Comparison of ENCODE assay signal across 1 cellular context in the genomic region with DNA sequence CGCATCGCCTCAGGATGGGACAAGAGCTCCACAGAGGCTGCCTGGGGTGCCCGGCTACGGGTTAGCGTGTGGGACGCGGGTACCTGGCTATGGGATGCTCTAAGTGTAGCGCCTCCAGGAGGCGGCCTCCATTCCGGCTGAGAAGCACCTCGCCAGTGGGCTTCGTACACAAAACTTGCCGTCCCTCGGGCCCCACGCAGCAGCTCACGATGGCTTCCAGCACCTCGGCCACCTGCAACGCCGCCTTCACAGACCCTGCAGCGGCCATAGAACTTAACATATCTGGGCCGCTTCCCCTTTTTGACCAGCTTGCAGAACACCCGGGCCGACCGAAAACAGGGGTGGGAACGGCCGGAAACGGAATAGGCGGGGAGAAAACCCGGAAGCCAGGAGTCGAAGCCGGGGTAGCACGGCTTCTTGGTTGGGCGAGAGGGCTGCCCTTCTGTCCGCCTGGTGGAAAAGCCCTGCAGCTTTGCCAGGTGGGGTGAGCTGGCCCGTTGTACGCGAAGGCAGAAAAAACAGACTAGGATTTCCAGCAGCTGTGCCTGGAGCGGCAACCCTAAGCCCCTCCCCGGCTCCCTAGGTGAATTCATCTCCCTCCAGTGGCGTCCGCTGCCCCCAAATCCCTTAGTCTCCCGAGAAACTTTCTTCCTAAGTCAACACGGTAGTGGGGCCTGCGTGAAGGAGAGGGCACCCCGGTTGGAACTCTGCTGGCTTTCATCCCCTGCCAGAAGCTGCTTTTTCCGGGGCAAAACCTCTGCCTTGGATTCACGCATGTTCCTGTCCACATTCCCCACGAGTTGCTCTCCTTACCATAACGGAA.
TF ChIP-seq lines count a peak whose summit lies in the region.

A gene (minus strand): TSS at position 337 of the 823 bp plus-strand sequence. CDS start 57 bp downstream, at position 280.

TF ChIP-seq in K562, 482 proteins besides CTCF, POLR2A, EP300 and RAD21 (continued from another document and continues in another):
- TF ChIP-seq, protein P1, sequence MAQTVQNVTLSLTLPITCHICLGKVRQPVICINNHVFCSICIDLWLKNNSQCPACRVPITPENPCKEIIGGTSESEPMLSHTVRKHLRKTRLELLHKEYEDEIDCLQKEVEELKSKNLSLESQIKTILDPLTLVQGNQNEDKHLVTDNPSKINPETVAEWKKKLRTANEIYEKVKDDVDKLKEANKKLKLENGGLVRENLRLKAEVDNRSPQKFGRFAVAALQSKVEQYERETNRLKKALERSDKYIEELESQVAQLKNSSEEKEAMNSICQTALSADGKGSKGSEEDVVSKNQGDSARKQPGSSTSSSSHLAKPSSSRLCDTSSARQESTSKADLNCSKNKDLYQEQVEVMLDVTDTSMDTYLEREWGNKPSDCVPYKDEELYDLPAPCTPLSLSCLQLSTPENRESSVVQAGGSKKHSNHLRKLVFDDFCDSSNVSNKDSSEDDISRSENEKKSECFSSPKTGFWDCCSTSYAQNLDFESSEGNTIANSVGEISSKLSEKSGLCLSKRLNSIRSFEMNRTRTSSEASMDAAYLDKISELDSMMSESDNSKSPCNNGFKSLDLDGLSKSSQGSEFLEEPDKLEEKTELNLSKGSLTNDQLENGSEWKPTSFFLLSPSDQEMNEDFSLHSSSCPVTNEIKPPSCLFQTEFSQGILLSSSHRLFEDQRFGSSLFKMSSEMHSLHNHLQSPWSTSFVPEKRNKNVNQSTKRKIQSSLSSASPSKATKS (CRISPR knock-in tag; IDR thresholded peaks at IDR 0.05) = no peak
- no peak for TF ChIP-seq GTF2A2 (tag; IDR thresholded peaks at IDR 0.05)
- TF ChIP-seq ZNF311 (CRISPR knock-in tag; IDR thresholded peaks at IDR 0.05) = no peak
- TF ChIP-seq MAFK (IDR thresholded peaks at IDR 0.05; ENCODE audit: low read length) = 0 out of 2 replicates have a peak, but pooled peaks have one; percentile 6
- no peak for TF ChIP-seq ZNF707 (CRISPR knock-in tag; conservative IDR thresholded peaks at IDR 0.05)
- no peak for TF ChIP-seq RBM17 (IDR thresholded peaks at IDR 0.05; ENCODE audit: borderline replicate concordance, low read depth, low read length)
- TF ChIP-seq PTRF (tag; IDR thresholded peaks at IDR 0.05) = no peak
- peak; percentile 98 for TF ChIP-seq GABPA (tag; conservative IDR thresholded peaks at IDR 0.05; ENCODE audit: low read depth)
- TF ChIP-seq ZNF324 (CRISPR knock-in tag; IDR thresholded peaks at IDR 0.05) = no peak
- TF ChIP-seq, protein P2, sequence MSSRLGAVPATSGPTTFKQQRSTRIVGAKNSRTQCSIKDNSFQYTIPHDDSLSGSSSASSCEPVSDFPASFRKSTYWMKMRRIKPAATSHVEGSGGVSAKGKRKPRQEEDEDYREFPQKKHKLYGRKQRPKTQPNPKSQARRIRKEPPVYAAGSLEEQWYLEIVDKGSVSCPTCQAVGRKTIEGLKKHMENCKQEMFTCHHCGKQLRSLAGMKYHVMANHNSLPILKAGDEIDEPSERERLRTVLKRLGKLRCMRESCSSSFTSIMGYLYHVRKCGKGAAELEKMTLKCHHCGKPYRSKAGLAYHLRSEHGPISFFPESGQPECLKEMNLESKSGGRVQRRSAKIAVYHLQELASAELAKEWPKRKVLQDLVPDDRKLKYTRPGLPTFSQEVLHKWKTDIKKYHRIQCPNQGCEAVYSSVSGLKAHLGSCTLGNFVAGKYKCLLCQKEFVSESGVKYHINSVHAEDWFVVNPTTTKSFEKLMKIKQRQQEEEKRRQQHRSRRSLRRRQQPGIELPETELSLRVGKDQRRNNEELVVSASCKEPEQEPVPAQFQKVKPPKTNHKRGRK (tag; IDR thresholded peaks at IDR 0.05) = no peak
- TF ChIP-seq NFE2L1 (tag; IDR thresholded peaks at IDR 0.05; ENCODE audit: borderline replicate concordance, low read depth) = no peak
- no peak for TF ChIP-seq ZNF695 (CRISPR knock-in tag; IDR thresholded peaks at IDR 0.05)
- TF ChIP-seq BHLHE40 (IDR thresholded peaks at IDR 0.05; ENCODE audit: low read length) = no peak
- TF ChIP-seq, protein P3, sequence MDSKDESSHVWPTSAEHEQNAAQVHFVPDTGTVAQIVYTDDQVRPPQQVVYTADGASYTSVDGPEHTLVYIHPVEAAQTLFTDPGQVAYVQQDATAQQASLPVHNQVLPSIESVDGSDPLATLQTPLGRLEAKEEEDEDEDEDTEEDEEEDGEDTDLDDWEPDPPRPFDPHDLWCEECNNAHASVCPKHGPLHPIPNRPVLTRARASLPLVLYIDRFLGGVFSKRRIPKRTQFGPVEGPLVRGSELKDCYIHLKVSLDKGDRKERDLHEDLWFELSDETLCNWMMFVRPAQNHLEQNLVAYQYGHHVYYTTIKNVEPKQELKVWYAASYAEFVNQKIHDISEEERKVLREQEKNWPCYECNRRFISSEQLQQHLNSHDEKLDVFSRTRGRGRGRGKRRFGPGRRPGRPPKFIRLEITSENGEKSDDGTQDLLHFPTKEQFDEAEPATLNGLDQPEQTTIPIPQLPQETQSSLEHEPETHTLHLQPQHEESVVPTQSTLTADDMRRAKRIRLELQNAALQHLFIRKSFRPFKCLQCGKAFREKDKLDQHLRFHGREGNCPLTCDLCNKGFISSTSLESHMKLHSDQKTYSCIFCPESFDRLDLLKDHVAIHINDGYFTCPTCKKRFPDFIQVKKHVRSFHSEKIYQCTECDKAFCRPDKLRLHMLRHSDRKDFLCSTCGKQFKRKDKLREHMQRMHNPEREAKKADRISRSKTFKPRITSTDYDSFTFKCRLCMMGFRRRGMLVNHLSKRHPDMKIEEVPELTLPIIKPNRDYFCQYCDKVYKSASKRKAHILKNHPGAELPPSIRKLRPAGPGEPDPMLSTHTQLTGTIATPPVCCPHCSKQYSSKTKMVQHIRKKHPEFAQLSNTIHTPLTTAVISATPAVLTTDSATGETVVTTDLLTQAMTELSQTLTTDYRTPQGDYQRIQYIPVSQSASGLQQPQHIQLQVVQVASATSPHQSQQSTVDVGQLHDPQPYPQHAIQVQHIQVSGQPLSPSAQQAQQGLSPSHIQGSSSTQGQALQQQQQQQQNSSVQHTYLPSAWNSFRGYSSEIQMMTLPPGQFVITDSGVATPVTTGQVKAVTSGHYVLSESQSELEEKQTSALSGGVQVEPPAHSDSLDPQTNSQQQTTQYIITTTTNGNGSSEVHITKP (IDR thresholded peaks at IDR 0.05; ENCODE audit: partially characterized antibody) = peak; percentile 90
- TF ChIP-seq, protein P4, sequence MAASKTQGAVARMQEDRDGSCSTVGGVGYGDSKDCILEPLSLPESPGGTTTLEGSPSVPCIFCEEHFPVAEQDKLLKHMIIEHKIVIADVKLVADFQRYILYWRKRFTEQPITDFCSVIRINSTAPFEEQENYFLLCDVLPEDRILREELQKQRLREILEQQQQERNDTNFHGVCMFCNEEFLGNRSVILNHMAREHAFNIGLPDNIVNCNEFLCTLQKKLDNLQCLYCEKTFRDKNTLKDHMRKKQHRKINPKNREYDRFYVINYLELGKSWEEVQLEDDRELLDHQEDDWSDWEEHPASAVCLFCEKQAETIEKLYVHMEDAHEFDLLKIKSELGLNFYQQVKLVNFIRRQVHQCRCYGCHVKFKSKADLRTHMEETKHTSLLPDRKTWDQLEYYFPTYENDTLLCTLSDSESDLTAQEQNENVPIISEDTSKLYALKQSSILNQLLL (CRISPR knock-in tag; IDR thresholded peaks at IDR 0.05; ENCODE audit: borderline replicate concordance) = no peak
- TF ChIP-seq HDAC1 (IDR thresholded peaks at IDR 0.05) = peak in 1 of 2 experiments; percentile 18; a peak in 1 of 4 replicates
- no peak for TF ChIP-seq MAFF (IDR thresholded peaks at IDR 0.05; ENCODE audit: low read length)
- TF ChIP-seq CHD2 (IDR thresholded peaks at IDR 0.05; ENCODE audit: low read depth, low read length) = peak; percentile 48
- TF ChIP-seq ZNF217 (CRISPR knock-in tag; IDR thresholded peaks at IDR 0.05) = no peak
- no peak for TF ChIP-seq RNF2 (IDR thresholded peaks at IDR 0.05)
- TF ChIP-seq ZFP1 (CRISPR knock-in tag; IDR thresholded peaks at IDR 0.05) = no peak
- no peak for TF ChIP-seq ZNF24 (IDR thresholded peaks at IDR 0.05)
- no peak for TF ChIP-seq HLTF (IDR thresholded peaks at IDR 0.05)
- TF ChIP-seq SAFB (IDR thresholded peaks at IDR 0.05; ENCODE audit: borderline replicate concordance, low read depth, low read length) = no peak
- TF ChIP-seq, protein P5, sequence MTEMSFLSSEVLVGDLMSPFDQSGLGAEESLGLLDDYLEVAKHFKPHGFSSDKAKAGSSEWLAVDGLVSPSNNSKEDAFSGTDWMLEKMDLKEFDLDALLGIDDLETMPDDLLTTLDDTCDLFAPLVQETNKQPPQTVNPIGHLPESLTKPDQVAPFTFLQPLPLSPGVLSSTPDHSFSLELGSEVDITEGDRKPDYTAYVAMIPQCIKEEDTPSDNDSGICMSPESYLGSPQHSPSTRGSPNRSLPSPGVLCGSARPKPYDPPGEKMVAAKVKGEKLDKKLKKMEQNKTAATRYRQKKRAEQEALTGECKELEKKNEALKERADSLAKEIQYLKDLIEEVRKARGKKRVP (CRISPR knock-in tag; IDR thresholded peaks at IDR 0.05) = no peak
- TF ChIP-seq ZBED1 (IDR thresholded peaks at IDR 0.05) = no peak
- no peak for TF ChIP-seq CBX2 (IDR thresholded peaks at IDR 0.05; ENCODE audit: insufficient read depth, low read length, poor library complexity, severe bottlenecking)
- TF ChIP-seq C11orf30 (IDR thresholded peaks at IDR 0.05; ENCODE audit: low read depth) = peak; percentile 96
- TF ChIP-seq, protein P6, sequence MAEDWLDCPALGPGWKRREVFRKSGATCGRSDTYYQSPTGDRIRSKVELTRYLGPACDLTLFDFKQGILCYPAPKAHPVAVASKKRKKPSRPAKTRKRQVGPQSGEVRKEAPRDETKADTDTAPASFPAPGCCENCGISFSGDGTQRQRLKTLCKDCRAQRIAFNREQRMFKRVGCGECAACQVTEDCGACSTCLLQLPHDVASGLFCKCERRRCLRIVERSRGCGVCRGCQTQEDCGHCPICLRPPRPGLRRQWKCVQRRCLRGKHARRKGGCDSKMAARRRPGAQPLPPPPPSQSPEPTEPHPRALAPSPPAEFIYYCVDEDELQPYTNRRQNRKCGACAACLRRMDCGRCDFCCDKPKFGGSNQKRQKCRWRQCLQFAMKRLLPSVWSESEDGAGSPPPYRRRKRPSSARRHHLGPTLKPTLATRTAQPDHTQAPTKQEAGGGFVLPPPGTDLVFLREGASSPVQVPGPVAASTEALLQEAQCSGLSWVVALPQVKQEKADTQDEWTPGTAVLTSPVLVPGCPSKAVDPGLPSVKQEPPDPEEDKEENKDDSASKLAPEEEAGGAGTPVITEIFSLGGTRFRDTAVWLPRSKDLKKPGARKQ (CRISPR knock-in tag; IDR thresholded peaks at IDR 0.05) = no peak
- TF ChIP-seq KLF10 (CRISPR knock-in tag; IDR thresholded peaks at IDR 0.05) = no peak
- TF ChIP-seq, protein P7, sequence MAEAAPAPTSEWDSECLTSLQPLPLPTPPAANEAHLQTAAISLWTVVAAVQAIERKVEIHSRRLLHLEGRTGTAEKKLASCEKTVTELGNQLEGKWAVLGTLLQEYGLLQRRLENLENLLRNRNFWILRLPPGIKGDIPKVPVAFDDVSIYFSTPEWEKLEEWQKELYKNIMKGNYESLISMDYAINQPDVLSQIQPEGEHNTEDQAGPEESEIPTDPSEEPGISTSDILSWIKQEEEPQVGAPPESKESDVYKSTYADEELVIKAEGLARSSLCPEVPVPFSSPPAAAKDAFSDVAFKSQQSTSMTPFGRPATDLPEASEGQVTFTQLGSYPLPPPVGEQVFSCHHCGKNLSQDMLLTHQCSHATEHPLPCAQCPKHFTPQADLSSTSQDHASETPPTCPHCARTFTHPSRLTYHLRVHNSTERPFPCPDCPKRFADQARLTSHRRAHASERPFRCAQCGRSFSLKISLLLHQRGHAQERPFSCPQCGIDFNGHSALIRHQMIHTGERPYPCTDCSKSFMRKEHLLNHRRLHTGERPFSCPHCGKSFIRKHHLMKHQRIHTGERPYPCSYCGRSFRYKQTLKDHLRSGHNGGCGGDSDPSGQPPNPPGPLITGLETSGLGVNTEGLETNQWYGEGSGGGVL (CRISPR knock-in tag; IDR thresholded peaks at IDR 0.05) = no peak
- TF ChIP-seq TRIM24 (IDR thresholded peaks at IDR 0.05) = peak in 1 of 2 experiments; percentile 86; a peak in 2 of 4 replicates
- TF ChIP-seq, protein P8, sequence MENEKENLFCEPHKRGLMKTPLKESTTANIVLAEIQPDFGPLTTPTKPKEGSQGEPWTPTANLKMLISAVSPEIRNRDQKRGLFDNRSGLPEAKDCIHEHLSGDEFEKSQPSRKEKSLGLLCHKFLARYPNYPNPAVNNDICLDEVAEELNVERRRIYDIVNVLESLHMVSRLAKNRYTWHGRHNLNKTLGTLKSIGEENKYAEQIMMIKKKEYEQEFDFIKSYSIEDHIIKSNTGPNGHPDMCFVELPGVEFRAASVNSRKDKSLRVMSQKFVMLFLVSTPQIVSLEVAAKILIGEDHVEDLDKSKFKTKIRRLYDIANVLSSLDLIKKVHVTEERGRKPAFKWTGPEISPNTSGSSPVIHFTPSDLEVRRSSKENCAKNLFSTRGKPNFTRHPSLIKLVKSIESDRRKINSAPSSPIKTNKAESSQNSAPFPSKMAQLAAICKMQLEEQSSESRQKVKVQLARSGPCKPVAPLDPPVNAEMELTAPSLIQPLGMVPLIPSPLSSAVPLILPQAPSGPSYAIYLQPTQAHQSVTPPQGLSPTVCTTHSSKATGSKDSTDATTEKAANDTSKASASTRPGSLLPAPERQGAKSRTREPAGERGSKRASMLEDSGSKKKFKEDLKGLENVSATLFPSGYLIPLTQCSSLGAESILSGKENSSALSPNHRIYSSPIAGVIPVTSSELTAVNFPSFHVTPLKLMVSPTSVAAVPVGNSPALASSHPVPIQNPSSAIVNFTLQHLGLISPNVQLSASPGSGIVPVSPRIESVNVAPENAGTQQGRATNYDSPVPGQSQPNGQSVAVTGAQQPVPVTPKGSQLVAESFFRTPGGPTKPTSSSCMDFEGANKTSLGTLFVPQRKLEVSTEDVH (IDR thresholded peaks at IDR 0.05; ENCODE audit: low read depth, partially characterized antibody) = peak; percentile 93
- peak; percentile 51; the same call in 1 of the 2 replicates for TF ChIP-seq DNMT1 (IDR thresholded peaks at IDR 0.05)
- TF ChIP-seq FOXA3 (CRISPR knock-in tag; conservative IDR thresholded peaks at IDR 0.05 in 1 of 2, IDR thresholded peaks at IDR 0.05 in 1 of 2) = peak in 1 of 2 experiments; percentile 71; a peak in 1 of 4 replicates
- TF ChIP-seq ILF3 (IDR thresholded peaks at IDR 0.05; ENCODE audit: borderline replicate concordance) = no peak
- peak; percentile 88 for TF ChIP-seq PHF20 (IDR thresholded peaks at IDR 0.05; ENCODE audit: partially characterized antibody)
- TF ChIP-seq, protein P9, sequence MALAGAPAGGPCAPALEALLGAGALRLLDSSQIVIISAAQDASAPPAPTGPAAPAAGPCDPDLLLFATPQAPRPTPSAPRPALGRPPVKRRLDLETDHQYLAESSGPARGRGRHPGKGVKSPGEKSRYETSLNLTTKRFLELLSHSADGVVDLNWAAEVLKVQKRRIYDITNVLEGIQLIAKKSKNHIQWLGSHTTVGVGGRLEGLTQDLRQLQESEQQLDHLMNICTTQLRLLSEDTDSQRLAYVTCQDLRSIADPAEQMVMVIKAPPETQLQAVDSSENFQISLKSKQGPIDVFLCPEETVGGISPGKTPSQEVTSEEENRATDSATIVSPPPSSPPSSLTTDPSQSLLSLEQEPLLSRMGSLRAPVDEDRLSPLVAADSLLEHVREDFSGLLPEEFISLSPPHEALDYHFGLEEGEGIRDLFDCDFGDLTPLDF (CRISPR knock-in tag; IDR thresholded peaks at IDR 0.05) = no peak
- no peak for TF ChIP-seq NEUROD1 (IDR thresholded peaks at IDR 0.05; ENCODE audit: borderline replicate concordance, low read depth, low read length, partially characterized antibody)
- no peak for TF ChIP-seq ZNF165 (CRISPR knock-in tag; IDR thresholded peaks at IDR 0.05; ENCODE audit: borderline replicate concordance)
